Comparison of ENCODE assay signal across 10 cellular contexts in the genomic region with DNA sequence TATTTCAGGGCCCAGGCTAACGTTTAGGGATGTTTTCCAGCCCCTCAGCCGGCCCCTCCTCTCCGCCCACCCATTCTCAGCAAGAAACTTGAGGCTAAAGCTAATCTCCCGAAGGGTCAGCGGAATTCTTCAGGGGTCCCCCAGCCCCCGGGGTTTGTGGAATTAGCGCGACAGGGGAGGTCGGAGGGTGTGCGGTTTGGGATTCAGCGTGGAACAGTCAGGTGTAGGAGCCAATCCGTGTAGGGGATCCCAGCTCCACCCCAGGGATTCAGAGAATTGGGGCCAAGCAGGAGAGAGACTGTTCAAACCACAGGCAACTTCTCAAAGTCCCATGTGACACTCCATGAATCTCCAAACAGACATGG. TPM values are rescaled to one million over a fixed set of nuclear protein-coding genes. Genes with fewer than 3 reads are reported as not detected.
DNase-seq lines count a peak whose midpoint lies in the region; ATAC-seq, FAIRE-seq and TF ChIP-seq lines count a peak whose summit lies in the region.
"Had no signal": no experiment of that assay in that cellular context is flagged by ENCODE, and none has a peak within 500 bp of the region (broad histone marks: within the 10 kb centered on the region; RNA-seq: fewer than 3 reads in every experiment).

No MANE protein-coding gene starts in this region.

- no CpG with 5 or more reads among the region's 12 CpGs for WGBS in H9 (ENCODE audit: extremely low coverage, insufficient read length, low lambda C conversion rate)
- 8 to 9% (median 9%) methylated on average over 12 of the region's 12 CpGs for WGBS in psoas muscle, 3 donors
- WGBS in small intestine, 3 donors: 9 to 13% (median 10%) methylated on average over 12 of the region's 12 CpGs

- H3K4me2 ChIP-seq in H9 (ENCODE audit: insufficient read depth, insufficient read length, low read length): peak overlapping the region; percentile 58

- no peaks in the 10 kb centered on the region for H3K79me2 ChIP-seq in H9 (ENCODE audit: insufficient read depth, low read length)

- H3K4me3 ChIP-seq in NT2/D1 (ENCODE audit: insufficient read length, low read depth): peak overlapping the region; percentile 58
- peak overlapping the region; percentile 78 for H3K4me3 ChIP-seq in fibroblast of mammary gland (ENCODE audit: control insufficient read depth, low read depth, low read length)
- peak overlapping the region; percentile 75 for H3K4me3 ChIP-seq in psoas muscle
- H3K4me3 ChIP-seq in small intestine (ENCODE audit: low read depth in 1 of 2, low read length in 2 of 2): no peak overlapping the region

- H2AK5ac ChIP-seq in H9 (ENCODE audit: insufficient read length, low read length): no peak overlapping the region

- peaks cover 16% of the 10 kb centered on the region for H3K23me2 ChIP-seq in H9 (ENCODE audit: insufficient read length, low read depth, low read length, poor library complexity, severe bottlenecking)

- no peak overlapping the region for H2BK5ac ChIP-seq in H9 (ENCODE audit: insufficient read length, low read length)

- H3K56ac ChIP-seq in H9 (ENCODE audit: insufficient read length, low read depth, low read length): no peak overlapping the region

- no peak for FAIRE-seq in small intestine (lab: Jason Lieb, UNC)
- FAIRE-seq: islet of Langerhans had no signal

- no peak overlapping the region for H4K8ac ChIP-seq in H9 (replicated peaks; ENCODE audit: insufficient read length, low read depth, low read length)

- H3K27ac ChIP-seq in H9 (ENCODE audit: insufficient read length, low read depth, low read length) (no peak overlapping the region), psoas muscle (no peak overlapping the region), small intestine (ENCODE audit: low read depth in 1 of 2, low read length in 1 of 2) (no peak overlapping the region)

- peak overlapping the region; percentile 64 for H3K18ac ChIP-seq in H9 (ENCODE audit: insufficient read length, low read depth, low read length)

- no peaks in the 10 kb centered on the region for H3K36me3 Mint-ChIP-seq in H9 (ENCODE audit: insufficient read depth in 1 of 3, low read depth in 3 of 3)
- peaks cover 0 to 6% (median 6%) of the 10 kb centered on the region in 3 donors for H3K36me3 Mint-ChIP-seq in immature natural killer cell
- H3K36me3 Mint-ChIP-seq: T-cell had no signal

- intact Hi-C loops in psoas muscle (cut with DNase I): no loop called here

- H2BK15ac ChIP-seq in H9 (ENCODE audit: low read depth, low read length): no peak overlapping the region

- no peak overlapping the region for H3T11ph ChIP-seq in H9 (ENCODE audit: low read length)

- peaks cover 16 to 19% of the 10 kb centered on the region in 2 experiments for H3K4me1 Mint-ChIP-seq in H9
- H3K4me1 Mint-ChIP-seq in immature natural killer cell: peaks cover 2 to 7% of the 10 kb centered on the region in 2 donors

- no peak overlapping the region for H4K5ac ChIP-seq in H9 (ENCODE audit: insufficient read length, low read depth, low read length)

- H3K4ac ChIP-seq in H9 (ENCODE audit: low read depth, low read length): no peak overlapping the region

- H3K36me3 ChIP-seq in NT2/D1 (ENCODE audit: insufficient read depth, insufficient read length, low read length) (no peaks in the 10 kb centered on the region), psoas muscle (ENCODE audit: insufficient read depth in 1 of 2, low read depth in 1 of 2) (no peaks in the 10 kb centered on the region), small intestine (ENCODE audit: control insufficient read depth in 2 of 2, insufficient read depth in 2 of 2, low read length in 2 of 2) (no peaks in the 10 kb centered on the region)

- no peak overlapping the region for H3K23ac ChIP-seq in H9 (ENCODE audit: insufficient read length, low read depth, low read length)

- H4K91ac ChIP-seq in H9 (ENCODE audit: insufficient read length, low read depth, low read length): no peak overlapping the region

- peak overlapping the region; percentile 43 for H2AFZ ChIP-seq in H9 (ENCODE audit: low read length)

- peak; percentile 37 for DNase-seq in H9
- no peak for DNase-seq in NT2/D1 (ENCODE audit: low read depth, low spot score)
- DNase-seq in fibroblast of mammary gland (ENCODE audit: low read depth): peak; percentile 53
- no peak for DNase-seq in psoas muscle
- DNase-seq in immature natural killer cell: no peak
- no peak for DNase-seq in foreskin melanocyte
- DNase-seq in small intestine: no peak
- DNase-seq in dedifferentiated amniotic fluid mesenchymal stem cell (ENCODE audit: extremely low spot score): no peak
- DNase-seq: T-cell had no signal

- TF ChIP-seq CTCF in H9 (conservative IDR thresholded peaks at IDR 0.05) (no peak), fibroblast of mammary gland (conservative IDR thresholded peaks at IDR 0.05; ENCODE audit: control insufficient read depth, insufficient read depth, low read depth, low read length) (no peak), psoas muscle (IDR thresholded peaks at IDR 0.05) (no peak)

- no peaks in the 10 kb centered on the region for H3K9me3 ChIP-seq in H9 (ENCODE audit: control insufficient read depth, low read depth, low read length)
- H3K9me3 ChIP-seq in NT2/D1 (ENCODE audit: insufficient read depth, low read length): no peaks in the 10 kb centered on the region
- no peaks in the 10 kb centered on the region for H3K9me3 ChIP-seq in psoas muscle
- no peaks in the 10 kb centered on the region for H3K9me3 ChIP-seq in small intestine (ENCODE audit: control insufficient read depth, low read depth)

- peak overlapping the region; percentile 24 for H2BK120ac ChIP-seq in H9 (ENCODE audit: low read depth, low read length, poor library complexity, severe bottlenecking)

- H3K9me3 Mint-ChIP-seq in H9: 0 out of 5 replicates have a peak, but pooled peaks cover 0 to 2% of the 10 kb centered on the region in 2 experiments
- peaks cover 0 to 7% (median 3%) of the 10 kb centered on the region in 6 donors for H3K9me3 Mint-ChIP-seq in immature natural killer cell
- H3K9me3 Mint-ChIP-seq: T-cell had no signal

- H3K14ac ChIP-seq in H9 (ENCODE audit: insufficient read depth, low read length): peak overlapping the region; percentile 74

- peak overlapping the region; percentile 76 to 91 for H3K4me3 Mint-ChIP-seq in H9
- no peak overlapping the region for H3K4me3 Mint-ChIP-seq in immature natural killer cell
- H3K4me3 Mint-ChIP-seq: T-cell had no signal

- no peaks in the 10 kb centered on the region for H4K20me1 ChIP-seq in H9 (ENCODE audit: control insufficient read depth, insufficient read depth, insufficient read length)

- H3K27ac Mint-ChIP-seq in H9 (peak overlapping the region in 1 of 3 experiments; percentile 79; a peak in 1 of 7 replicates), immature natural killer cell (no peak overlapping the region)
- H3K27ac Mint-ChIP-seq: T-cell had no signal

- H3K9ac ChIP-seq in H9 (ENCODE audit: extremely low read depth, insufficient read length, low read length) (peak overlapping the region; percentile 85), NT2/D1 (ENCODE audit: insufficient read length, low read depth) (peak overlapping the region; percentile 82)

- H3K27me3 ChIP-seq in H9 (ENCODE audit: insufficient read depth, low read length) (no peaks in the 10 kb centered on the region; the same call in 1 of the 2 replicates), NT2/D1 (ENCODE audit: insufficient read depth, insufficient read length) (peaks cover 35% of the 10 kb centered on the region), psoas muscle (ENCODE audit: insufficient read depth in 3 of 3, low read length in 2 of 3) (no peaks in the 10 kb centered on the region), small intestine (ENCODE audit: control insufficient read depth in 2 of 2, insufficient read depth in 2 of 2, low read length in 2 of 2) (peaks cover 0 to 8% of the 10 kb centered on the region in 2 donors)

- H3K27me3 Mint-ChIP-seq in H9 (ENCODE audit: low read depth) (peaks cover 36% of the 10 kb centered on the region), immature natural killer cell (ENCODE audit: low read depth in 3 of 3) (peaks cover 7 to 16% (median 12%) of the 10 kb centered on the region in 3 donors)

- H3K4me1 ChIP-seq in H9 (ENCODE audit: insufficient read depth, low read length) (peaks cover 2% of the 10 kb centered on the region; the same call in 1 of the 2 replicates), NT2/D1 (ENCODE audit: insufficient read depth, insufficient read length) (peaks cover 2% of the 10 kb centered on the region), psoas muscle (peaks cover 9% of the 10 kb centered on the region), small intestine (ENCODE audit: control insufficient read depth in 2 of 2, insufficient read depth in 1 of 2, low read depth in 1 of 2, low read length in 1 of 2) (no peaks in the 10 kb centered on the region)

- no peak overlapping the region for H2BK20ac ChIP-seq in H9 (ENCODE audit: low read depth, low read length, poor library complexity, severe bottlenecking)

- H3K79me1 ChIP-seq in H9 (ENCODE audit: insufficient read depth, low read depth, low read length, poor library complexity, severe bottlenecking): no peaks in the 10 kb centered on the region

- no peak for ATAC-seq in psoas muscle

- no peak overlapping the region for H2BK12ac ChIP-seq in H9 (ENCODE audit: insufficient read length, low read depth, low read length)

RNA-seq across cellular contexts. Expression of a gene that starts 1.7 kb away (rescaled TPM):
- 0.11 and 0.22 TPM in 2 replicates for total RNA-seq in H9 (2021)
- total RNA-seq in psoas muscle: 10 to 100 TPM in 2 of 4 donors, under 1 TPM in 2; 0.19 to 21.8 (median 8.0) TPM
- polyA plus RNA-seq in psoas muscle: 10 to 100 TPM in 1 of 3 donors, under 1 TPM in 2; 0.22 to 13.2 (median 0.58) TPM
- 1 to 10 TPM in 1 of 3 donors, not detected in 2; 3.3 TPM for polyA plus RNA-seq in immature natural killer cell
- polyA plus RNA-seq in small intestine: 10 to 100 TPM in 1 of 3 donors, 1 to 10 TPM in 2; 1.1 to 11.8 (median 2.2) TPM

Comparison
In these comparisons a context has a peak if more than half of its experiments do, and no peak if none do; other contexts are left out.
1. DNase-seq: peak in H9 (single experiment) and fibroblast of mammary gland (single experiment); none in NT2/D1 (single experiment), psoas muscle (0 of 2), immature natural killer cell (0 of 3), foreskin melanocyte (single experiment), small intestine (single experiment) and dedifferentiated amniotic fluid mesenchymal stem cell (single experiment).
2. H3K4me3 Mint-ChIP-seq: peak in H9 (2 of 2); none in immature natural killer cell (0 of 5).
3. H3K4me3 ChIP-seq: peak in NT2/D1 (single experiment), fibroblast of mammary gland (single experiment) and psoas muscle (single experiment); none in small intestine (0 of 2).